Comparison of ENCODE assay signal across 16 cellular contexts in genomic region chr18:45008694-45009372, GRCh38.
DNase-seq lines count a peak whose midpoint lies in the region; ATAC-seq and TF ChIP-seq lines count a peak whose summit lies in the region.
"Had no signal": no experiment of that assay in that cellular context is flagged by ENCODE, and none has a peak within 500 bp of the region (broad histone marks: within the 10 kb centered on the region; RNA-seq: fewer than 3 reads in every experiment).

No MANE protein-coding gene starts in this region.

- H3K9me3 Mint-ChIP-seq in stimulated activated naive CD8-positive, alpha-beta T cell treated with anti-CD3 and anti-CD28 coated beads, Interleukin-15, amount 100 ng/mL, for 72 hours: no peaks in the 10 kb centered on the region
- H3K9me3 Mint-ChIP-seq: activated CD4-positive, alpha-beta memory T cell treated with anti-CD3 and anti-CD28 coated beads, Interleukin-2, amount 10 ng/mL, durations not matched to agents 7 days and 5 days; neural crest cell had no signal

- H3K4me3 Mint-ChIP-seq in stimulated activated naive CD8-positive, alpha-beta T cell treated with anti-CD3 and anti-CD28 coated beads, Interleukin-15, amount 100 ng/mL, for 72 hours: no peak overlapping the region
- H3K4me3 Mint-ChIP-seq: activated CD4-positive, alpha-beta memory T cell treated with anti-CD3 and anti-CD28 coated beads, Interleukin-2, amount 10 ng/mL, durations not matched to agents 7 days and 5 days; neural crest cell had no signal

- intact Hi-C loops in gastrocnemius medialis (cut with DNase I; ENCODE audit: low total_unique reads): no loop called here

- peaks cover under 1 to 4% of the 10 kb centered on the region in 2 donors for H3K4me1 ChIP-seq in gastrocnemius medialis

- H3K4me3 ChIP-seq in gastrocnemius medialis (no peak overlapping the region), WERI-Rb-1 (ENCODE audit: low read depth, low read length) (no peak overlapping the region)
- H3K4me3 ChIP-seq: gastroesophageal sphincter, GM23248 had no signal

- no peaks in the 10 kb centered on the region for H3K27me3 Mint-ChIP-seq in stimulated activated naive CD8-positive, alpha-beta T cell treated with anti-CD3 and anti-CD28 coated beads, Interleukin-15, amount 100 ng/mL, for 72 hours
- H3K27me3 Mint-ChIP-seq: activated CD4-positive, alpha-beta memory T cell treated with anti-CD3 and anti-CD28 coated beads, Interleukin-2, amount 10 ng/mL, durations not matched to agents 7 days and 5 days had no signal

- H3K9me3 ChIP-seq in gastrocnemius medialis (no peaks in the 10 kb centered on the region), WERI-Rb-1 (ENCODE audit: severe bottlenecking) (no peaks in the 10 kb centered on the region)
- H3K9me3 ChIP-seq: gastroesophageal sphincter had no signal

- no peak for TF ChIP-seq POLR2A in gastrocnemius medialis (IDR thresholded peaks at IDR 0.05)

- H3K27me3 ChIP-seq in gastrocnemius medialis: no peaks in the 10 kb centered on the region
- no peaks in the 10 kb centered on the region for H3K27me3 ChIP-seq in WERI-Rb-1 (ENCODE audit: insufficient read depth, low read depth, severe bottlenecking)
- H3K27me3 ChIP-seq: gastroesophageal sphincter had no signal

- peaks cover 16% of the 10 kb centered on the region for H3K4me1 Mint-ChIP-seq in stimulated activated naive CD8-positive, alpha-beta T cell treated with anti-CD3 and anti-CD28 coated beads, Interleukin-15, amount 100 ng/mL, for 72 hours

- H3K27ac ChIP-seq in gastrocnemius medialis: no peak overlapping the region
- no peak overlapping the region for H3K27ac ChIP-seq in WERI-Rb-1
- H3K27ac ChIP-seq: gastroesophageal sphincter, GM23248 had no signal

- no peak for DNase-seq in stimulated activated naive CD8-positive, alpha-beta T cell treated with anti-CD3 and anti-CD28 coated beads, Interleukin-15, amount 100 ng/mL, for 72 hours
- DNase-seq in stimulated activated naive CD8-positive, alpha-beta T cell treated with anti-CD3 and anti-CD28 coated beads, Interleukin-15, Interleukin-2, amounts not matched to agents 100 U/mL and 50 U/mL, for 24 hours: no peak
- DNase-seq in NCI-H1092 (lab: John Stamatoyannopoulos, UW): peak; percentile 48
- peak; percentile 40 for DNase-seq in cerebellum (ENCODE audit: low spot score)
- DNase-seq in gastrocnemius medialis: no peak
- no peak for DNase-seq in WERI-Rb-1
- DNase-seq in UCSD-AML1 (lab: John Stamatoyannopoulos, UW; ENCODE audit: unreplicated experiment): no peak
- DNase-seq: activated CD4-positive, alpha-beta memory T cell treated with anti-CD3 and anti-CD28 coated beads, Interleukin-2, amount 10 ng/mL, durations not matched to agents 7 days and 5 days; amniotic stem cell; Kasumi-1; NCI-H1694 treated with DMSO at 0.1 percent for 48 hours; SIG-M5 had no signal

- ATAC-seq in stimulated activated naive CD8-positive, alpha-beta T cell treated with anti-CD3 and anti-CD28 coated beads, Interleukin-15, amount 100 ng/mL, for 72 hours: peak; percentile 44
- ATAC-seq in stimulated activated naive CD8-positive, alpha-beta T cell treated with anti-CD3 and anti-CD28 coated beads, Interleukin-15, Interleukin-2, amounts not matched to agents 100 U/mL and 50 U/mL, for 24 hours: no peak
- ATAC-seq in gastrocnemius medialis (no peak), GM18520 (IDR thresholded peaks at IDR 0.05; ENCODE audit: unreplicated experiment) (no peak)
- ATAC-seq: gastroesophageal sphincter had no signal

- peak overlapping the region in 1 of 2 donors; percentile 57 for H3K27ac Mint-ChIP-seq in stimulated activated naive CD8-positive, alpha-beta T cell treated with anti-CD3 and anti-CD28 coated beads, Interleukin-15, amount 100 ng/mL, for 72 hours
- H3K27ac Mint-ChIP-seq: activated CD4-positive, alpha-beta memory T cell treated with anti-CD3 and anti-CD28 coated beads, Interleukin-2, amount 10 ng/mL, durations not matched to agents 7 days and 5 days had no signal

- H3K36me3 ChIP-seq in gastrocnemius medialis (no peaks in the 10 kb centered on the region), WERI-Rb-1 (no peaks in the 10 kb centered on the region)
- H3K36me3 ChIP-seq: gastroesophageal sphincter had no signal

- TF ChIP-seq CTCF in gastrocnemius medialis (IDR thresholded peaks at IDR 0.05 in 4 of 5, conservative IDR thresholded peaks at IDR 0.05 in 1 of 5) (no peak), WERI-Rb-1 (IDR thresholded peaks at IDR 0.05; ENCODE audit: low read depth, low read length) (no peak)

- in situ Hi-C loops in gastrocnemius medialis (cut with MboI; ENCODE audit: low sequenced_read_pairs in 4 of 4): no loop called here

Comparison
In these comparisons a context has a peak if more than half of its experiments do, and no peak if none do; other contexts are left out.
1. DNase-seq: peak in NCI-H1092 (single experiment) and cerebellum (single experiment); none in stimulated activated naive CD8-positive, alpha-beta T cell treated with anti-CD3 and anti-CD28 coated beads, Interleukin-15, amount 100 ng/mL, for 72 hours (0 of 2), stimulated activated naive CD8-positive, alpha-beta T cell treated with anti-CD3 and anti-CD28 coated beads, Interleukin-15, Interleukin-2, amounts not matched to agents 100 U/mL and 50 U/mL, for 24 hours (single experiment), gastrocnemius medialis (0 of 2), WERI-Rb-1 (single experiment) and UCSD-AML1 (single experiment).